ENCODE assay signal across 29 cellular contexts in genomic region chr19:55668603-55669348, GRCh38.
"Had no signal": no experiment of that assay in that cellular context is flagged by ENCODE, and none has a peak within 500 bp of the region (broad histone marks: within the 10 kb centered on the region; RNA-seq: fewer than 3 reads in every experiment).

No MANE protein-coding gene starts in this region.

- FAIRE-seq: endometrium, islet of Langerhans, TTC549 had no signal

- H3K9me3 Mint-ChIP-seq: activated CD4-positive, alpha-beta memory T cell treated with anti-CD3 and anti-CD28 coated beads for 36 hours; activated naive CD4-positive, alpha-beta T cell treated with anti-CD3 and anti-CD28 coated beads, Interleukin-2, amount 50 U/mL, for 24 hours; activated naive CD8-positive, alpha-beta T cell treated with anti-CD3 and anti-CD28 coated beads, Interleukin-2, amount 50 U/mL, for 24 hours; activated T-helper 17 cell treated with anti-CD3 and anti-CD28 coated beads, Interleukin-2, amount 50 U/mL, for 72 hours; natural killer cell treated with Interleukin-12 subunit alpha and Interleukin-12 subunit beta and Interleukin-15 and Interleukin-18, amount 100 ng/mL, for 72 hours; stimulated activated naive CD8-positive, alpha-beta T cell treated with anti-CD3 and anti-CD28 coated beads, Interleukin-15, Interleukin-2, amounts not matched to agents 100 ng/mL and 50 ng/mL, for 24 hours; T-helper 1 cell treated with Interleukin-12 subunit alpha and Interleukin-12 subunit beta and Interleukin-4 antibody, amounts not matched to agents 30 μg/mL and 1 μg/mL, for 36 hours had no signal

- H3K27me3 Mint-ChIP-seq: activated CD4-positive, alpha-beta memory T cell treated with anti-CD3 and anti-CD28 coated beads for 36 hours; activated naive CD4-positive, alpha-beta T cell treated with anti-CD3 and anti-CD28 coated beads, Interleukin-2, amount 50 U/mL, for 24 hours; activated naive CD8-positive, alpha-beta T cell treated with anti-CD3 and anti-CD28 coated beads, Interleukin-2, amount 50 U/mL, for 24 hours; activated T-helper 17 cell treated with anti-CD3 and anti-CD28 coated beads, Interleukin-2, amount 50 U/mL, for 72 hours; natural killer cell treated with Interleukin-12 subunit alpha and Interleukin-12 subunit beta and Interleukin-15 and Interleukin-18, amount 100 ng/mL, for 72 hours; stimulated activated naive CD8-positive, alpha-beta T cell treated with anti-CD3 and anti-CD28 coated beads, Interleukin-15, Interleukin-2, amounts not matched to agents 100 ng/mL and 50 ng/mL, for 24 hours had no signal

- ATAC-seq: activated CD4-positive, CD25-positive, alpha-beta regulatory T cell treated with anti-CD3 and anti-CD28 coated beads, Interleukin-2, amount 50 U/mL, for 24 hours; activated naive CD8-positive, alpha-beta T cell treated with anti-CD3 and anti-CD28 coated beads, Interleukin-2, amount 50 U/mL, for 24 hours; activated T-helper 17 cell treated with anti-CD3 and anti-CD28 coated beads, Interleukin-2, amount 50 U/mL, for 72 hours; natural killer cell treated with Interleukin-12 subunit alpha and Interleukin-12 subunit beta and Interleukin-15 and Interleukin-18, amount 100 ng/mL, for 72 hours; right cardiac atrium had no signal

- H3K4me3 Mint-ChIP-seq: activated CD4-positive, alpha-beta memory T cell treated with anti-CD3 and anti-CD28 coated beads for 36 hours; activated naive CD4-positive, alpha-beta T cell treated with anti-CD3 and anti-CD28 coated beads, Interleukin-2, amount 50 U/mL, for 24 hours; activated naive CD8-positive, alpha-beta T cell treated with anti-CD3 and anti-CD28 coated beads, Interleukin-2, amount 50 U/mL, for 24 hours; activated T-helper 17 cell treated with anti-CD3 and anti-CD28 coated beads, Interleukin-2, amount 50 U/mL, for 72 hours; natural killer cell treated with Interleukin-12 subunit alpha and Interleukin-12 subunit beta and Interleukin-15 and Interleukin-18, amount 100 ng/mL, for 72 hours; stimulated activated naive CD8-positive, alpha-beta T cell treated with anti-CD3 and anti-CD28 coated beads, Interleukin-15, Interleukin-2, amounts not matched to agents 100 ng/mL and 50 ng/mL, for 24 hours; T-helper 1 cell treated with Interleukin-12 subunit alpha and Interleukin-12 subunit beta and Interleukin-4 antibody, amounts not matched to agents 30 μg/mL and 1 μg/mL, for 36 hours had no signal

- H3K27ac Mint-ChIP-seq: activated CD4-positive, alpha-beta memory T cell treated with anti-CD3 and anti-CD28 coated beads for 36 hours; activated naive CD4-positive, alpha-beta T cell treated with anti-CD3 and anti-CD28 coated beads, Interleukin-2, amount 50 U/mL, for 24 hours; activated naive CD8-positive, alpha-beta T cell treated with anti-CD3 and anti-CD28 coated beads, Interleukin-2, amount 50 U/mL, for 24 hours; activated T-helper 17 cell treated with anti-CD3 and anti-CD28 coated beads, Interleukin-2, amount 50 U/mL, for 72 hours; natural killer cell treated with Interleukin-12 subunit alpha and Interleukin-12 subunit beta and Interleukin-15 and Interleukin-18, amount 100 ng/mL, for 72 hours; stimulated activated naive CD8-positive, alpha-beta T cell treated with anti-CD3 and anti-CD28 coated beads, Interleukin-15, Interleukin-2, amounts not matched to agents 100 ng/mL and 50 ng/mL, for 24 hours; T-helper 1 cell treated with Interleukin-12 subunit alpha and Interleukin-12 subunit beta and Interleukin-4 antibody, amounts not matched to agents 30 μg/mL and 1 μg/mL, for 36 hours had no signal

- H3K27ac ChIP-seq: breast epithelium, colonic mucosa, left ventricle myocardium inferior, spleen, upper lobe of left lung, vagina, WERI-Rb-1 had no signal

- DNase-seq: activated CD4-positive, alpha-beta memory T cell treated with anti-CD3 and anti-CD28 coated beads for 36 hours; activated CD4-positive, alpha-beta T cell treated with anti-CD3 and anti-CD28 coated beads for 48 hours; activated CD8-positive, alpha-beta memory T cell treated with anti-CD3 and anti-CD28 coated beads, Interleukin-2, amount 50 U/mL, for 4 hours; activated gamma-delta T cell treated with Interleukin-2 at 50 U/mL for 16 hours; activated naive CD8-positive, alpha-beta T cell treated with anti-CD3 and anti-CD28 coated beads, Interleukin-2, amount 50 U/mL, for 24 hours; activated T-cell treated with anti-CD3 and anti-CD28 coated beads, Interleukin-2, amount 50 U/mL, for 1 hour; colonic mucosa; effector CD8-positive, alpha-beta T cell; erythroblast; left ventricle myocardium inferior; posterior cingulate gyrus; right cardiac atrium; spleen; substantia nigra; SW 1271; T-helper 9 cell; upper lobe of left lung; WERI-Rb-1 had no signal
